ENCODE assay signal across 33 cellular contexts in genomic region chr7:26543345-26543744, GRCh38.
"Had no signal": no experiment of that assay in that cellular context is flagged by ENCODE, and none has a peak within 500 bp of the region (broad histone marks: within the 10 kb centered on the region; RNA-seq: fewer than 3 reads in every experiment).

No MANE protein-coding gene starts in this region.

- H3K9ac ChIP-seq: KMS-11 had no signal

- ATAC-seq: activated CD4-positive, alpha-beta T cell treated with anti-CD3 and anti-CD28 coated beads for 36 hours; activated CD4-positive, CD25-positive, alpha-beta regulatory T cell treated with anti-CD3 and anti-CD28 coated beads, Interleukin-2, amount 50 U/mL, for 24 hours; activated CD8-positive, alpha-beta memory T cell treated with anti-CD3 and anti-CD28 coated beads, Interleukin-2, amount 10 ng/mL, durations not matched to agents 7 days and 5 days; activated naive CD8-positive, alpha-beta T cell treated with anti-CD3 and anti-CD28 coated beads, Interleukin-2, amount 50 U/mL, for 24 hours; Panc1; T-cell; T-helper 17 cell; WTC11 had no signal

- H3K9me3 ChIP-seq: SJCRH30 had no signal

- H3K4me3 Mint-ChIP-seq: activated CD4-positive, alpha-beta memory T cell treated with anti-CD3 and anti-CD28 coated beads for 36 hours; activated CD4-positive, alpha-beta T cell treated with anti-CD3 and anti-CD28 coated beads for 36 hours; activated CD4-positive, alpha-beta T cell treated with anti-CD3 and anti-CD28 coated beads, Interleukin-2, amount 10 ng/mL, durations not matched to agents 7 days and 5 days; activated CD8-positive, alpha-beta memory T cell treated with anti-CD3 and anti-CD28 coated beads, Interleukin-2, amount 10 ng/mL, durations not matched to agents 7 days and 5 days; activated naive CD4-positive, alpha-beta T cell treated with anti-CD3 and anti-CD28 coated beads, Interleukin-2, amount 10 ng/mL, durations not matched to agents 7 days and 5 days; activated naive CD8-positive, alpha-beta T cell; activated naive CD8-positive, alpha-beta T cell treated with anti-CD3 and anti-CD28 coated beads, Interleukin-2, amount 50 U/mL, for 24 hours; T-cell; T-helper 17 cell; WTC11 had no signal

- H3K36me3 ChIP-seq: brain microvascular endothelial cell, SJCRH30 had no signal

- DNase-seq: activated CD4-positive, alpha-beta memory T cell treated with anti-CD3 and anti-CD28 coated beads for 36 hours; activated CD4-positive, alpha-beta T cell treated with anti-CD3 and anti-CD28 coated beads for 36 hours; activated CD4-positive, alpha-beta T cell treated with anti-CD3 and anti-CD28 coated beads, Interleukin-2, amount 10 ng/mL, durations not matched to agents 7 days and 5 days; activated CD8-positive, alpha-beta memory T cell treated with anti-CD3 and anti-CD28 coated beads, Interleukin-2, amount 10 ng/mL, durations not matched to agents 7 days and 5 days; activated CD8-positive, alpha-beta memory T cell treated with anti-CD3 and anti-CD28 coated beads, Interleukin-2, amount 50 U/mL, for 48 hours; activated effector memory CD4-positive, alpha-beta T cell treated with Interleukin-2 at 50 U/mL for 16 hours; activated naive CD4-positive, alpha-beta T cell treated with anti-CD3 and anti-CD28 coated beads, Interleukin-2, amount 10 ng/mL, durations not matched to agents 7 days and 5 days; activated naive CD8-positive, alpha-beta T cell treated with anti-CD3 and anti-CD28 coated beads, Interleukin-2, amount 50 U/mL, for 24 hours; activated T-cell treated with anti-CD3 and anti-CD28 coated beads, Interleukin-2, amount 50 U/mL, for 48 hours; amniotic stem cell; aorta; brain microvascular endothelial cell; central memory CD4-positive, alpha-beta T cell; MM.1S; MV-4-11; NCI-H1092; NCI-H1436 treated with DMSO at 0.1 percent for 48 hours; NCI-H1694 treated with DMSO at 0.1 percent for 48 hours; NCI-H2029; NCI-H345; NCI-H524 treated with DMSO at 0.1 percent for 48 hours; NCI-H748 treated with DMSO at 0.1 percent for 48 hours; NK-92 treated with Interleukin-12 subunit alpha and Interleukin-12 subunit beta, amount 100 ng/mL, for 24 hours; SHP77; SJCRH30; T-cell; T-helper 17 cell had no signal

- H3K4me1 Mint-ChIP-seq: activated CD4-positive, alpha-beta T cell treated with anti-CD3 and anti-CD28 coated beads for 36 hours; activated CD8-positive, alpha-beta memory T cell treated with anti-CD3 and anti-CD28 coated beads, Interleukin-2, amount 10 ng/mL, durations not matched to agents 7 days and 5 days; activated naive CD4-positive, alpha-beta T cell treated with anti-CD3 and anti-CD28 coated beads, Interleukin-2, amount 10 ng/mL, durations not matched to agents 7 days and 5 days; activated naive CD8-positive, alpha-beta T cell treated with anti-CD3 and anti-CD28 coated beads, Interleukin-2, amount 50 U/mL, for 24 hours had no signal

- H3K4me3 ChIP-seq: SJCRH30, SK-N-MC had no signal

- H3K27ac Mint-ChIP-seq: activated CD4-positive, alpha-beta memory T cell treated with anti-CD3 and anti-CD28 coated beads for 36 hours; activated CD4-positive, alpha-beta T cell treated with anti-CD3 and anti-CD28 coated beads for 36 hours; activated CD4-positive, alpha-beta T cell treated with anti-CD3 and anti-CD28 coated beads, Interleukin-2, amount 10 ng/mL, durations not matched to agents 7 days and 5 days; activated CD8-positive, alpha-beta memory T cell treated with anti-CD3 and anti-CD28 coated beads, Interleukin-2, amount 10 ng/mL, durations not matched to agents 7 days and 5 days; activated naive CD4-positive, alpha-beta T cell treated with anti-CD3 and anti-CD28 coated beads, Interleukin-2, amount 10 ng/mL, durations not matched to agents 7 days and 5 days; activated naive CD8-positive, alpha-beta T cell; activated naive CD8-positive, alpha-beta T cell treated with anti-CD3 and anti-CD28 coated beads, Interleukin-2, amount 50 U/mL, for 24 hours; T-cell; T-helper 17 cell; WTC11 had no signal

- H3K27ac ChIP-seq: brain microvascular endothelial cell, KMS-11, SJCRH30, SK-N-MC had no signal

- H3K4me1 ChIP-seq: SJCRH30 had no signal

- H3K27me3 ChIP-seq: brain microvascular endothelial cell had no signal

- H3K36me3 Mint-ChIP-seq: activated CD4-positive, alpha-beta memory T cell treated with anti-CD3 and anti-CD28 coated beads for 36 hours; activated CD8-positive, alpha-beta memory T cell treated with anti-CD3 and anti-CD28 coated beads, Interleukin-2, amount 10 ng/mL, durations not matched to agents 7 days and 5 days; activated naive CD4-positive, alpha-beta T cell treated with anti-CD3 and anti-CD28 coated beads, Interleukin-2, amount 10 ng/mL, durations not matched to agents 7 days and 5 days; activated naive CD8-positive, alpha-beta T cell; T-cell; WTC11 had no signal

- H3K9me3 Mint-ChIP-seq: activated CD4-positive, alpha-beta memory T cell treated with anti-CD3 and anti-CD28 coated beads for 36 hours; activated CD4-positive, alpha-beta T cell treated with anti-CD3 and anti-CD28 coated beads, Interleukin-2, amount 10 ng/mL, durations not matched to agents 7 days and 5 days; activated naive CD4-positive, alpha-beta T cell treated with anti-CD3 and anti-CD28 coated beads, Interleukin-2, amount 10 ng/mL, durations not matched to agents 7 days and 5 days; activated naive CD8-positive, alpha-beta T cell treated with anti-CD3 and anti-CD28 coated beads, Interleukin-2, amount 50 U/mL, for 24 hours; T-cell had no signal

- H3K4me2 ChIP-seq: KMS-11 had no signal
